31 cellular contexts compared by ENCODE assay signal in the genomic region with DNA sequence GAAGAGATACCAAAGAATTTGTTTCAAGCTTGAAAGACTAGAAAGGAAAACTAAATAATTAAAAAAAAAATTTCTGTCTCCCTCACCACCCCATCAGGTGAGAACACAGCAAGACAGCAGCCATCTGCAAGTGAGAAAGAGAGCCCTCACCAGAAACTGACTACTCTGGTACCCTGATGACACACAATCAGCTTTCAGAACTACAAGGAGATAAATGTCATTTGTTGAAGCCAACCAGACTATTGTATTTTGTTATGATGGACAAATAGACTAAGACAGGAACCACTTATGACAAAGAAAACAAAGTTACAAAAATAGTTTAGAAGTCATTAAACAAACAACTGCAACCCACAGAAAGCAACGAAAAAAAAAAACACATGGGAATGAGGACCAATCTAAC.
"Had no signal": no experiment of that assay in that cellular context is flagged by ENCODE, and none has a peak within 500 bp of the region (broad histone marks: within the 10 kb centered on the region; RNA-seq: fewer than 3 reads in every experiment).

No MANE protein-coding gene starts in this region.

- H3K4me3 ChIP-seq: cardiac muscle cell, SJCRH30, SK-N-MC had no signal

- H3K36me3 ChIP-seq: cardiac muscle cell, SJCRH30, WERI-Rb-1 had no signal

- H3K4me1 ChIP-seq: SJCRH30 had no signal

- ATAC-seq: activated CD8-positive, alpha-beta memory T cell treated with anti-CD3 and anti-CD28 coated beads, Interleukin-2, amount 10 ng/mL, durations not matched to agents 7 days and 5 days; activated T-cell treated with anti-CD3 and anti-CD28 coated beads, Interleukin-2, amount 50 U/mL, for 72 hours; activated T-helper 17 cell treated with anti-CD3 and anti-CD28 coated beads, Interleukin-2, amount 50 U/mL, for 72 hours; Panc1 had no signal

- H3K27ac ChIP-seq: cardiac muscle cell, SJCRH30, SK-N-MC, WERI-Rb-1 had no signal

- DNase-seq: activated CD4-positive, alpha-beta memory T cell treated with anti-CD3 and anti-CD28 coated beads, Interleukin-2, amount 10 ng/mL, durations not matched to agents 7 days and 5 days; activated CD4-positive, alpha-beta T cell treated with anti-CD3 and anti-CD28 coated beads for 1 hour; activated CD4-positive, alpha-beta T cell treated with anti-CD3 and anti-CD28 coated beads for 48 hours; activated CD4-positive, CD25-positive, alpha-beta regulatory T cell; activated CD8-positive, alpha-beta memory T cell treated with anti-CD3 and anti-CD28 coated beads for 24 hours; activated CD8-positive, alpha-beta memory T cell treated with anti-CD3 and anti-CD28 coated beads, Interleukin-2, amount 10 ng/mL, durations not matched to agents 7 days and 5 days; activated CD8-positive, alpha-beta memory T cell treated with anti-CD3 and anti-CD28 coated beads, Interleukin-2, amount 50 U/mL, for 48 hours; activated effector memory CD4-positive, alpha-beta T cell treated with anti-CD3 and anti-CD28 coated beads, Interleukin-2, amount 50 U/mL, for 16 hours; activated naive CD4-positive, alpha-beta T cell; activated naive CD4-positive, alpha-beta T cell treated with anti-CD3 and anti-CD28 coated beads, Interleukin-2, amount 50 U/mL, for 16 hours; activated naive CD8-positive, alpha-beta T cell treated with anti-CD3 and anti-CD28 coated beads for 36 hours; activated T-cell treated with anti-CD3 and anti-CD28 coated beads, Interleukin-2, amount 50 U/mL, for 72 hours; amniotic stem cell; aorta; Kasumi-1; KG1; NCI-H1105; NCI-H1417 treated with DMSO at 0.1 percent for 48 hours; NCI-H187 treated with DMSO at 0.1 percent for 48 hours; NCI-H2081; NCI-H345; NCI-H524 treated with DMSO at 0.1 percent for 48 hours; NCI-H748 treated with DMSO at 0.1 percent for 48 hours; SHP77; SJCRH30; T1000; WERI-Rb-1 had no signal

- H3K27me3 ChIP-seq: cardiac muscle cell, SJCRH30 had no signal
